In genomic region chr16:9256196-9256595, GRCh38 we compare ENCODE assay signal across 8 cellular contexts.
DNase-seq lines count a peak whose midpoint lies in the region; ATAC-seq, FAIRE-seq and TF ChIP-seq lines count a peak whose summit lies in the region.

No MANE protein-coding gene starts in this region.

- in situ Hi-C loops in SK-MEL-5 (cut with HindIII; ENCODE audit: low pct_unique_long_range_greater_than_20kb, low sequenced_read_pairs): no loop called here

- no peak overlapping the region for H2AFZ ChIP-seq in keratinocyte (ENCODE audit: control insufficient read depth, low read length)

- H3K4me1 ChIP-seq in keratinocyte (ENCODE audit: control insufficient read depth, extremely low read depth, insufficient read depth, low read length): no peaks in the 10 kb centered on the region

- peak; percentile 56 for ATAC-seq in GM18868 (IDR thresholded peaks at IDR 0.05; ENCODE audit: unreplicated experiment)

- H3K9me3 ChIP-seq in keratinocyte (ENCODE audit: control insufficient read depth, low read depth, low read length): peaks cover 1% of the 10 kb centered on the region

- H3K9me1 ChIP-seq in keratinocyte (ENCODE audit: control insufficient read depth, extremely low read depth, insufficient read depth, low read length): no peaks in the 10 kb centered on the region

- TF ChIP-seq CTCF in keratinocyte (optimal IDR thresholded peaks at IDR 0.05 in 1 of 3, IDR thresholded peaks at IDR 0.05 in 1 of 3, conservative IDR thresholded peaks at IDR 0.05 in 1 of 3; ENCODE audit: extremely low read depth in 1 of 3, insufficient read depth in 2 of 3, low read length in 3 of 3): peak; percentile 45 to 63 (median 48)

- H3K79me2 ChIP-seq in keratinocyte (ENCODE audit: control insufficient read depth, insufficient read depth, low read length): no peaks in the 10 kb centered on the region

- FAIRE-seq in keratinocyte (lab: Jason Lieb, UNC): no peak

- H3K27ac ChIP-seq in keratinocyte (ENCODE audit: control insufficient read depth, insufficient read depth, low read length): no peak overlapping the region

- no peaks in the 10 kb centered on the region for H4K20me1 ChIP-seq in keratinocyte (ENCODE audit: control insufficient read depth, extremely low read depth, insufficient read depth, low read length)

- no peak overlapping the region for H3K4me3 ChIP-seq in keratinocyte (ENCODE audit: control insufficient read depth in 2 of 3, extremely low read depth in 1 of 3, insufficient read depth in 2 of 3, low read depth in 1 of 3, low read length in 3 of 3)

- no peaks in the 10 kb centered on the region for H3K36me3 ChIP-seq in keratinocyte (ENCODE audit: control insufficient read depth in 2 of 2, extremely low read depth in 1 of 2, insufficient read depth in 2 of 2, low read length in 2 of 2)

- no peaks in the 10 kb centered on the region for H3K27me3 ChIP-seq in keratinocyte (ENCODE audit: control insufficient read depth, extremely low read depth, insufficient read depth, low read length)

- dilution Hi-C loops in keratinocyte (cut with MboI; ENCODE audit: extremely low pct_ligation_motif_present, low sequenced_read_pairs): no loop called here

- H3K9ac ChIP-seq in keratinocyte (ENCODE audit: control insufficient read depth, extremely low read depth, insufficient read depth, low read length): no peak overlapping the region

- peak; percentile 8 for DNase-seq in CMK (ENCODE audit: low read depth)
- peak; percentile 47 for DNase-seq in SK-MEL-5 (ENCODE audit: low read depth, low spot score)
- no peak for DNase-seq in keratinocyte (ENCODE audit: low read depth, low spot score)
- DNase-seq in NCI-H2107 treated with DMSO at 0.1 percent for 48 hours (lab: John Stamatoyannopoulos, UW; ENCODE audit: unreplicated experiment): no peak
- no peak for DNase-seq in GOT3 (lab: John Stamatoyannopoulos, UW)
- DNase-seq in activated effector memory CD4-positive, alpha-beta T cell treated with anti-CD3 and anti-CD28 coated beads, Interleukin-2, amount 50 U/mL, for 16 hours: no peak
- no peak for DNase-seq in DMS79 (lab: John Stamatoyannopoulos, UW)

- no peak overlapping the region for H3K4me2 ChIP-seq in keratinocyte (ENCODE audit: control insufficient read depth, extremely low read depth, insufficient read depth, low read depth, low read length)

Comparison
In these comparisons a context has a peak if more than half of its experiments do, and no peak if none do; other contexts are left out.
1. DNase-seq: peak in CMK (single experiment) and SK-MEL-5 (single experiment); none in keratinocyte (single experiment), NCI-H2107 treated with DMSO at 0.1 percent for 48 hours (single experiment), GOT3 (single experiment), activated effector memory CD4-positive, alpha-beta T cell treated with anti-CD3 and anti-CD28 coated beads, Interleukin-2, amount 50 U/mL, for 16 hours (single experiment) and DMS79 (single experiment).